In the genomic region with DNA sequence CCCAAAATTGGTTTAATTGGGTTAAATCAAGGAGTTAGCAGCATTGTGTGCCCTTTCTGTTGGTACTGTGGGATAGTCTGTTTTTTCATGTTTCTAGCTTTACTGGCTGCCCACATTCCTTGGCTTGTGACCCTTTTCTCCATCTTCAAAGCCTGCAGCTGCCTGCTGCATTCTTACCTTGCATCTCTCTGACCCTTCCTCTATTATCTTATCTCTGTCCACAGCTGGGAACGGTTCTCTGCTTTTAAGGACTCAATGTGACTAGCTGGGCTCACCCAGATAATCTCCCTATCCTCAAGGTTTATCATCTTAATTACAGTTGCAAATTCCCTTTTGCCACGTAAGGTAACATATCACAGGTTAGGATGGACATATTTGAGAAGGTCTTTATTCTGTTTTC, we compare ENCODE assay signal across 23 cellular contexts.
"Had no signal": no experiment of that assay in that cellular context is flagged by ENCODE, and none has a peak within 500 bp of the region (broad histone marks: within the 10 kb centered on the region; RNA-seq: fewer than 3 reads in every experiment).

No MANE protein-coding gene starts in this region.

- DNase-seq: activated CD4-positive, alpha-beta memory T cell treated with anti-CD3 and anti-CD28 coated beads for 36 hours; activated CD4-positive, alpha-beta T cell treated with anti-CD3 and anti-CD28 coated beads for 4 hours; activated CD4-positive, CD25-positive, alpha-beta regulatory T cell; activated naive CD4-positive, alpha-beta T cell treated with Interleukin-2 at 50 U/mL for 16 hours; activated naive CD8-positive, alpha-beta T cell treated with anti-CD3 and anti-CD28 coated beads for 36 hours; activated T-cell treated with anti-CD3 and anti-CD28 coated beads, Interleukin-2, amount 50 U/mL, for 48 hours; amygdala; body of pancreas; effector memory CD4-positive, alpha-beta T cell; immature natural killer cell; left lung; naive thymus-derived CD8-positive, alpha-beta T cell; posterior cingulate gyrus; spleen; stimulated activated CD4-positive, alpha-beta T cell treated with anti-CD3 and anti-CD28 coated beads, Interleukin-4, amount 100 ng/mL, for 1 hour; stimulated activated naive CD4-positive, alpha-beta T cell; T-helper 1 cell; upper lobe of left lung had no signal

- H3K36me3 ChIP-seq: left lung, neural progenitor cell, spleen, thoracic aorta, upper lobe of left lung had no signal

- H3K9ac ChIP-seq: neural progenitor cell had no signal

- ATAC-seq: body of pancreas; left lung; naive thymus-derived CD8-positive, alpha-beta T cell; sciatic nerve had no signal

- H3K4me3 ChIP-seq: body of pancreas, hepatocyte, left lung, lung, neural progenitor cell, spleen, thoracic aorta, upper lobe of left lung had no signal

- H3K4me2 ChIP-seq: hepatocyte, neural progenitor cell had no signal

- H3K79me2 ChIP-seq: hepatocyte had no signal

- H3K27me3 ChIP-seq: body of pancreas, hepatocyte, left lung, neural progenitor cell, spleen, upper lobe of left lung had no signal

- H2AFZ ChIP-seq: hepatocyte, neural progenitor cell had no signal

- H3K4me1 ChIP-seq: body of pancreas, left lung, neural progenitor cell, spleen, upper lobe of left lung had no signal

- H3K9me3 ChIP-seq: body of pancreas, left lung, thoracic aorta, upper lobe of left lung had no signal

- H3K27ac ChIP-seq: body of pancreas, hepatocyte, left lung, neural progenitor cell, spleen, upper lobe of left lung had no signal
